ENCODE assay signal across 20 cellular contexts in the genomic region with DNA sequence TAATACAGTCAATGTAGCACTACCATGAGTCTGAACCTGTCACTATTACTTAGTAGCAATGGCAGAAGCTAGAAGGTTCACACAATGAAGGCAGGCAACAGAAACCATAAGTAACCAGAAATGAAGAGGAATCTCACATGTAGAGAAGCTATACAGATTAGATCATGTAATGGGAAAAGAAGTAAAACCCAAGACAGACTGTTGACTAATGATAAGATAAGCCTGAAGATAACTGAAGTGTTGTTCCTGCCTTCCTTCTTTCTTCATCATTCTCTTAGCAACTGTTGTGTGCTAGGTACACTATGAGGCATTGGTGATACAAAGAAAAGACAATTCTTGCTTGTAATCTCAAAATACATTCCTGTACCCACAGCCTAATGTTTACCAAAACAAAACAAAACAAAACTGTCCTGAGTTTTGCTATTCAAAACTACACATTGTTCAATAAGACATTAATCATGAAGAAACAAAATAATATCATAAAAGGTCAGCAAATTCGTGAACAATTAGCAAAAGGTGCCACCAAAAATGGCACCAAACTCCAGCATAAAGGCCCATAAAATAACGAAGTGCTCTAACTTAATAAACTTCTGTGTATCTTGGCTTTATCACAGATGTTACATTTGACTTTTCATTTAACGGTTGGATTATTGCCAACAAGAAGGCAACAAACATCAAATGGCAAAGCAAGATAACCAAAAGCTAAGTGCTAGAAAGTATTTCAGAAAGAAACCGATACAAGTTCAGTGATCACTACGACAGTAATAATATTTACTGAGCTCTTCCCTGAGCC. TPM values are rescaled to one million over a fixed set of nuclear protein-coding genes. Genes with fewer than 3 reads are reported as not detected.
DNase-seq lines count a peak whose midpoint lies in the region; ATAC-seq, FAIRE-seq and TF ChIP-seq lines count a peak whose summit lies in the region.
"Had no signal": no experiment of that assay in that cellular context is flagged by ENCODE, and none has a peak within 500 bp of the region (broad histone marks: within the 10 kb centered on the region; RNA-seq: fewer than 3 reads in every experiment).

No MANE protein-coding gene starts in this region.

- H3K4ac ChIP-seq in mesendoderm (ENCODE audit: low read depth, low read length), result no peak overlapping the region

- H3K9ac ChIP-seq in SK-N-SH, result no peak overlapping the region
- no peak overlapping the region for H3K9ac ChIP-seq in astrocyte (ENCODE audit: low read length)
- no peak overlapping the region for H3K9ac ChIP-seq in mesendoderm (ENCODE audit: low read length)

- FAIRE-seq in astrocyte (lab: Jason Lieb, UNC), result peak; percentile 56
- FAIRE-seq: GM12878 had no signal

- no peaks in the 10 kb centered on the region for H3K27me3 Mint-ChIP-seq in astrocyte (ENCODE audit: low read depth, unreplicated experiment)
- H3K27me3 Mint-ChIP-seq in type B pancreatic cell, result no peaks in the 10 kb centered on the region
- H3K27me3 Mint-ChIP-seq: B cell had no signal

- WGBS in SK-N-SH (ENCODE audit: low lambda C conversion rate), result 78% methylated on average over 5 of the region's 5 CpGs
- WGBS in mesendoderm (ENCODE audit: extremely low coverage, insufficient coverage, low lambda C conversion rate), result no CpG with 5 or more reads among the region's 5 CpGs

- H3K27ac Mint-ChIP-seq in astrocyte (ENCODE audit: unreplicated experiment), result no peak overlapping the region
- no peak overlapping the region for H3K27ac Mint-ChIP-seq in type B pancreatic cell
- H3K27ac Mint-ChIP-seq: B cell had no signal

- POLR2A ChIA-PET in SK-N-SH (lab: Yijun Ruan, JAX), result interaction anchor here (1.2 kb wide), 1 partner anchor 26 kb away, joined by 3 read pairs; no protein-coding TSS in a partner anchor

- no peaks in the 10 kb centered on the region for H3K36me3 Mint-ChIP-seq in astrocyte (ENCODE audit: low read depth, unreplicated experiment)
- H3K36me3 Mint-ChIP-seq in type B pancreatic cell, result peaks cover 11% of the 10 kb centered on the region

- DNase-seq in SK-N-SH, result no peak
- peak; percentile 58 for DNase-seq in LNCaP clone FGC (ENCODE audit: low read depth)
- no peak for DNase-seq in astrocyte (ENCODE audit: low read depth)
- DNase-seq in mesendoderm, result peak; percentile 73
- DNase-seq in stimulated activated CD4-positive, alpha-beta T cell treated with anti-CD3 and anti-CD28 coated beads, Interleukin-2, amount 100 ng/mL, for 24 hours, result no peak
- DNase-seq in type B pancreatic cell (ENCODE audit: extremely low spot score, unreplicated experiment), result no peak
- DNase-seq: 8988T, DMS153, GDM1, GOT3, NCI-H1092, NCI-H146, NCI-H2029 treated with DMSO at 0.1 percent for 48 hours, NCI-H2171, NCI-H526, PC-9 had no signal

- H4K8ac ChIP-seq in mesendoderm (ENCODE audit: low read depth, low read length), result no peak overlapping the region

- peaks cover 52% of the 10 kb centered on the region; the same call in 1 of the 2 replicates for H3K79me2 ChIP-seq in SK-N-SH (ENCODE audit: insufficient read depth)
- H3K79me2 ChIP-seq in astrocyte (ENCODE audit: insufficient read depth, low read length), result peaks cover 45% of the 10 kb centered on the region
- no peaks in the 10 kb centered on the region for H3K79me2 ChIP-seq in mesendoderm (ENCODE audit: control insufficient read depth, insufficient read depth, low read length)

- CTCF ChIA-PET in SK-N-SH (lab: Yijun Ruan, JAX), result interaction anchor here (1.2 to 1.8 kb wide), 5 partner anchors 11 to 18 kb away, joined by 3 to 16 read pairs (median 4); no protein-coding TSS in a partner anchor

- H3K9me3 Mint-ChIP-seq in astrocyte (ENCODE audit: unreplicated experiment), result no peaks in the 10 kb centered on the region
- no peaks in the 10 kb centered on the region for H3K9me3 Mint-ChIP-seq in type B pancreatic cell

- no peaks in the 10 kb centered on the region for H3K9me3 ChIP-seq in SK-N-SH
- no peaks in the 10 kb centered on the region for H3K9me3 ChIP-seq in astrocyte (ENCODE audit: insufficient read depth, low read depth, low read length)

- H3K4me1 Mint-ChIP-seq in astrocyte (ENCODE audit: low read depth, unreplicated experiment) (no peaks in the 10 kb centered on the region), type B pancreatic cell (ENCODE audit: unreplicated experiment) (no peaks in the 10 kb centered on the region)

- peaks cover 0 to 7% of the 10 kb centered on the region in 2 experiments; a peak in 2 of 4 replicates for H3K4me1 ChIP-seq in SK-N-SH (ENCODE audit: control insufficient read depth in 1 of 2, insufficient read depth in 2 of 2, low read depth in 1 of 2, low read length in 1 of 2)
- H3K4me1 ChIP-seq in astrocyte (ENCODE audit: insufficient read depth, low read length), result no peaks in the 10 kb centered on the region
- H3K4me1 ChIP-seq in mesendoderm (ENCODE audit: control insufficient read depth, low read depth, low read length), result no peaks in the 10 kb centered on the region

- H3K4me3 ChIP-seq in SK-N-SH (ENCODE audit: low read depth in 2 of 2, low read length in 1 of 2) (no peak overlapping the region), LNCaP clone FGC (ENCODE audit: low read depth, low read length) (no peak overlapping the region), astrocyte (ENCODE audit: insufficient read depth, low read depth, low read length) (no peak overlapping the region), mesendoderm (ENCODE audit: low read length) (no peak overlapping the region)
- H3K4me3 ChIP-seq: GM12878, PC-9 had no signal

- no peaks in the 10 kb centered on the region; the same call in 1 of the 2 replicates for H4K20me1 ChIP-seq in SK-N-SH (ENCODE audit: insufficient read depth)
- H4K20me1 ChIP-seq in astrocyte (ENCODE audit: insufficient read depth, low read length), result peaks cover 65% of the 10 kb centered on the region

- no peak overlapping the region for H2AFZ ChIP-seq in SK-N-SH (ENCODE audit: low read depth)
- H2AFZ ChIP-seq in astrocyte (ENCODE audit: low read depth, low read length), result no peak overlapping the region
- H2AFZ ChIP-seq: PC-9 had no signal

- H3K27me3 ChIP-seq in SK-N-SH (ENCODE audit: insufficient read depth) (no peaks in the 10 kb centered on the region), astrocyte (ENCODE audit: insufficient read depth, low read length) (no peaks in the 10 kb centered on the region), mesendoderm (ENCODE audit: insufficient read depth, low read length, poor library complexity) (no peaks in the 10 kb centered on the region)

- H3K79me1 ChIP-seq in mesendoderm (ENCODE audit: low read length), result no peaks in the 10 kb centered on the region

- H3K4me3 Mint-ChIP-seq in astrocyte (ENCODE audit: unreplicated experiment) (no peak overlapping the region), type B pancreatic cell (no peak overlapping the region)
- H3K4me3 Mint-ChIP-seq: B cell had no signal

- peaks cover 59 to 91% of the 10 kb centered on the region in 2 experiments for H3K36me3 ChIP-seq in SK-N-SH (replicated peaks in 1 of 2; ENCODE audit: control insufficient read depth in 1 of 2, insufficient read depth in 2 of 2, low read length in 1 of 2)
- peaks cover 9% of the 10 kb centered on the region for H3K36me3 ChIP-seq in astrocyte (ENCODE audit: insufficient read depth, low read length)
- no peaks in the 10 kb centered on the region for H3K36me3 ChIP-seq in mesendoderm (ENCODE audit: control insufficient read depth, insufficient read depth, low read length)

- no peak for TF ChIP-seq EP300 in SK-N-SH (IDR thresholded peaks at IDR 0.05; ENCODE audit: borderline replicate concordance in 1 of 2, low read depth in 1 of 2, low read length in 1 of 2)

- H3K4me2 ChIP-seq in SK-N-SH (no peak overlapping the region), astrocyte (ENCODE audit: low read length) (no peak overlapping the region), mesendoderm (ENCODE audit: low read length) (no peak overlapping the region)
- H3K4me2 ChIP-seq: PC-9 had no signal

- H2BK5ac ChIP-seq in mesendoderm (ENCODE audit: low read length), result no peak overlapping the region

- no peaks in the 10 kb centered on the region for H3F3A ChIP-seq in SK-N-SH (replicated peaks; ENCODE audit: insufficient read depth)

- no peak overlapping the region for H3K27ac ChIP-seq in SK-N-SH (ENCODE audit: low read depth in 2 of 2, low read length in 1 of 2)
- no peak overlapping the region for H3K27ac ChIP-seq in astrocyte (ENCODE audit: low read depth, low read length)
- no peak overlapping the region for H3K27ac ChIP-seq in mesendoderm (ENCODE audit: low read depth, low read length)
- H3K27ac ChIP-seq: PC-9 had no signal

- TF ChIP-seq CTCF in SK-N-SH (IDR thresholded peaks at IDR 0.05), result no peak
- TF ChIP-seq CTCF in LNCaP clone FGC (IDR thresholded peaks at IDR 0.05; ENCODE audit: control insufficient read depth, extremely low read depth, insufficient read depth), result no peak
- no peak for TF ChIP-seq CTCF in astrocyte (IDR thresholded peaks at IDR 0.05; ENCODE audit: insufficient read depth, low read depth, low read length)
- TF ChIP-seq CTCF in type B pancreatic cell (conservative IDR thresholded peaks at IDR 0.05), result no peak

- no peaks in the 10 kb centered on the region for H3K9me2 ChIP-seq in SK-N-SH

- no peak overlapping the region for H2BK120ac ChIP-seq in mesendoderm (ENCODE audit: low read depth, low read length)

- no peak for ATAC-seq in SK-N-SH treated with all-trans-retinoic acid at 6 μM for 48 hours
- ATAC-seq in GM21786 (IDR thresholded peaks at IDR 0.05; ENCODE audit: unreplicated experiment), result no peak
- ATAC-seq: GM12878 had no signal

- no peak overlapping the region for H2BK15ac ChIP-seq in mesendoderm (replicated peaks; ENCODE audit: low read depth)

- no peak overlapping the region for H3K56ac ChIP-seq in mesendoderm (ENCODE audit: low read length)

- no peak overlapping the region for H3K23ac ChIP-seq in mesendoderm (ENCODE audit: low read length)

- no peak for TF ChIP-seq RAD21 in SK-N-SH (IDR thresholded peaks at IDR 0.05; ENCODE audit: low read length)

- H3K18ac ChIP-seq in mesendoderm (ENCODE audit: low read length), result no peak overlapping the region

- no peak overlapping the region for H4K5ac ChIP-seq in mesendoderm (ENCODE audit: low read length)

- no peak overlapping the region for H2AK5ac ChIP-seq in mesendoderm (ENCODE audit: low read length)

TF ChIP-seq in SK-N-SH treated with all-trans-retinoic acid at 6 μM for 48 hours, 23 proteins besides CTCF, POLR2A, EP300 and RAD21:
- TF ChIP-seq SNAI2 (CRISPR knock-in tag; IDR thresholded peaks at IDR 0.05) (no peak), PPARA (CRISPR knock-in tag; IDR thresholded peaks at IDR 0.05; ENCODE audit: borderline replicate concordance) (0 out of 2 replicates have a peak, but pooled peaks have one; percentile 10)

TF ChIP-seq in SK-N-SH, 30 proteins besides CTCF, POLR2A, EP300 and RAD21 (continues in another document):
- no peak for TF ChIP-seq GATA2 (CRISPR knock-in tag; IDR thresholded peaks at IDR 0.05)

RNA-seq across cellular contexts. Expression of a gene that starts 27.1 kb away (rescaled TPM):
- 8.6 and 9.2 TPM in 2 replicates for polyA plus RNA-seq in SK-N-SH (2012; rRNA removed)
- polyA plus RNA-seq in SK-N-SH (2012; cell fraction: cytosol; rRNA removed), result 10.2 TPM in 2 replicates
- 36.8 and 38.9 TPM in 2 replicates for polyA plus RNA-seq in SK-N-SH (2012; cell fraction: nucleus; rRNA removed)
- total RNA-seq in astrocyte (27.9 and 29.4 TPM in 2 replicates), type B pancreatic cell (ENCODE audit: low replicate concordance) (25.8 and 26.2 TPM in 2 replicates)
- 7.3 TPM for polyA plus RNA-seq in mesendoderm (2013, experiment 1 of 2)
- polyA plus RNA-seq in mesendoderm (2013, experiment 2 of 2), result 7.9 TPM

Comparison
In these comparisons a context has a peak if more than half of its experiments do, and no peak if none do; other contexts are left out.
1. DNase-seq: peak in LNCaP clone FGC (single experiment) and mesendoderm (single experiment); none in SK-N-SH (single experiment), astrocyte (single experiment), stimulated activated CD4-positive, alpha-beta T cell treated with anti-CD3 and anti-CD28 coated beads, Interleukin-2, amount 100 ng/mL, for 24 hours (0 of 2) and type B pancreatic cell (single experiment).